ENCODE assay signal across 8 cellular contexts in the genomic region with DNA sequence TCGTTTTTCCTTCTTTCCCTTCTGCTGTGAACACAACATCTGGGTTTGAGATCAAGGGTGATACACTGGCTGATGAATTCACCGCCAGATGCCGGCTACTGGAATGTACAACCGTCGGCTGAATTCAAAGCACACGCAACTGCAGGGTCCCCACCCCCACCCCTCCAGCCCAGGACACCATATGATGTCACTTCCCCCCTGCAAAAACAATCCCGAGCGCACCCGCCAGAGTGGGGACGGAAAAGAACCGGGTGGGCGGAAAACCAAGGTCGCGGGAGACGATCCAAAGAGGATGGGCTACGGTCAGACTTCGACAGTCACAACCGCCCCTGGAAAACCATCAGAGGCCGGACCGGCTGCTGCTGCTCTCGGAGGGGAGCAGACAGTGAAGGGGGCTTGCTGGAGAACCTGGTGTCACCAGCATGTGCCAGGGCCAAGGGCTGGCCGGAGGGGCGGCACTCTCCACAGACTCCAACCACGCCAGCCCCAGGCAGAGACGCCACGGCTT.
DNase-seq lines count a peak whose midpoint lies in the region; ATAC-seq, FAIRE-seq and TF ChIP-seq lines count a peak whose summit lies in the region.

No MANE protein-coding gene starts in this region.

- ATAC-seq in HG03439 (IDR thresholded peaks at IDR 0.05; ENCODE audit: unreplicated experiment) (no peak), HG03045 (IDR thresholded peaks at IDR 0.05; ENCODE audit: unreplicated experiment) (no peak)

- peak; percentile 85 for FAIRE-seq in endometrium (lab: Jason Lieb, UNC)

- POLR2A ChIA-PET in GM10248 (lab: Yijun Ruan, JAX) = no interaction called here

- CTCF ChIA-PET in GM10248 (lab: Yijun Ruan, JAX) = interaction anchor here (1.3 to 6.3 kb wide), 2 partner anchors 14 to 19 kb away, joined by 4 to 34 read pairs; no protein-coding TSS in a partner anchor

- no peak for TF ChIP-seq CTCF in GM10248 (IDR thresholded peaks at IDR 0.05; ENCODE audit: control extremely low read depth, extremely low read depth, low read depth, missing control alignments)

- DNase-seq in DMS 273 (lab: John Stamatoyannopoulos, UW; ENCODE audit: unreplicated experiment) (peak; percentile 87), UCSD-AML1 (lab: John Stamatoyannopoulos, UW; ENCODE audit: unreplicated experiment) (peak; percentile 64), non-pigmented ciliary epithelial cell (ENCODE audit: low read depth) (peak; percentile 66), GF-D8 (lab: John Stamatoyannopoulos, UW) (no peak), GM10248 (ENCODE audit: extremely low spot score) (no peak)

Comparison
In these comparisons a context has a peak if more than half of its experiments do, and no peak if none do; other contexts are left out.
1. DNase-seq: peak in DMS 273 (single experiment), UCSD-AML1 (single experiment) and non-pigmented ciliary epithelial cell (single experiment); none in GF-D8 (single experiment) and GM10248 (single experiment).